ENCODE assay signal across 9 cellular contexts in the genomic region with DNA sequence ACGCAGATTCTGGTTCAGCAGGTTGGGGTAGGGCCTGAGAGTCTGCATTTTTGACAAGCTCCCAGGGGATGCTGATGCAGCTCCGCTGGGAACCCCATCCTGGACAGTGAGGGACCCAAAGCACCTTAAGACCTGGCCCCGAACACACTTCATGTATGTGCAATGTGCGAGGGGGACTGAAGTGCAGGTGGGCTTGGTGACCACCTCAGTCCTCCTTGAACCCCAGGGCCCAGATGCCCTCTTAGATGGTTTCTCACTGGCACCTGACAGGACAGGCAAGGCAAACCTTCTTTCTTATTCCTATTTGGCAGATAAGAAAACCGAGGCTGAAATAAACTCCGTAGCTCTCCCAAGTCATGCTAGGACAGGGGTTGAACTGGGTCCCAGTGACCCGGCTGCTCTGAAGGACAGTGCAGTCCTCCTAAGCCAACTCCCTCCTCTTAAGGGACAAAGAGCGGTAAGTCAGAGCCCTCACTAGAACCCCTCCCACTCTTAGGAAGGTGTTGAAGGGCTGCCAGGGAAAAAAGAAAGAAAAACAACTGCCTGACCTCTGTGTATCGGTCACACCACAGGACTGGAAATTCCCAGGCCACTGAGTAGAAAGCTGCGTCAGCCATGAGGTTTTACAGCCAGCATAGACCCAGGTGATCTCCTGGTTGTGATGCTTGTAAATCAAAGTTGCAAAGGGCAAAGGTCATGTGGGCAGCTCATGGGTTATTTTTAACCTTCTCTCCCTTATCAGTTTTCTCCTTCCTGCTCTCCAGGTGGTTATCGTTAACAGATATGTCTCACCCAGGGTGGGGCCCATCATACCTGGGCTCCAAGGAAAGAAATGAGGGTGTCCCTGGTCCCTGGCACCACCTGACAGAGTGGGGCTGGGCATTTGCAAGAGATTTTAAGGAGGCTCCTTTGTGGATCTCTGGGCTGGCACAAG.
DNase-seq lines count a peak whose midpoint lies in the region; ATAC-seq and TF ChIP-seq lines count a peak whose summit lies in the region.
"Had no signal": no experiment of that assay in that cellular context is flagged by ENCODE, and none has a peak within 500 bp of the region (broad histone marks: within the 10 kb centered on the region; RNA-seq: fewer than 3 reads in every experiment).

No MANE protein-coding gene starts in this region.

- peak; percentile 51 for DNase-seq in activated naive CD8-positive, alpha-beta T cell treated with anti-CD3 and anti-CD28 coated beads, Interleukin-2, amount 50 U/mL, for 24 hours
- DNase-seq in left lung, result peak in 1 of 2 donors; percentile 66
- no peak for DNase-seq in NCI-H526 treated with DMSO at 0.1 percent for 48 hours (lab: John Stamatoyannopoulos, UW)
- no peak for DNase-seq in activated CD4-positive, CD25-positive, alpha-beta regulatory T cell treated with anti-CD3 and anti-CD28 coated beads, Interleukin-2, amount 50 U/mL, for 72 hours
- no peak for DNase-seq in NCI-H128 (lab: John Stamatoyannopoulos, UW; ENCODE audit: unreplicated experiment)

- peak overlapping the region; percentile 60 for H3K27ac Mint-ChIP-seq in activated naive CD8-positive, alpha-beta T cell treated with anti-CD3 and anti-CD28 coated beads, Interleukin-2, amount 50 U/mL, for 24 hours

- H3K9me3 ChIP-seq in left lung, result no peaks in the 10 kb centered on the region

- H3K36me3 Mint-ChIP-seq in activated naive CD8-positive, alpha-beta T cell treated with anti-CD3 and anti-CD28 coated beads, Interleukin-2, amount 50 U/mL, for 24 hours (ENCODE audit: low read depth), result peaks cover 2% of the 10 kb centered on the region

- intact Hi-C loops in left lung (cut with DNase I), result no loop called here

- H3K4me1 Mint-ChIP-seq in activated naive CD8-positive, alpha-beta T cell treated with anti-CD3 and anti-CD28 coated beads, Interleukin-2, amount 50 U/mL, for 24 hours, result peaks cover 39% of the 10 kb centered on the region

- TF ChIP-seq CTCF in C4-2B (conservative IDR thresholded peaks at IDR 0.05) (no peak), left lung (IDR thresholded peaks at IDR 0.05) (no peak)

- ATAC-seq in GM19351 (IDR thresholded peaks at IDR 0.05; ENCODE audit: unreplicated experiment) (peak; percentile 88), HG03378 (IDR thresholded peaks at IDR 0.05; ENCODE audit: unreplicated experiment) (peak; percentile 96), left lung (peak; percentile 76)
- ATAC-seq in activated naive CD8-positive, alpha-beta T cell treated with anti-CD3 and anti-CD28 coated beads, Interleukin-2, amount 50 U/mL, for 24 hours, result peak; percentile 84

- H3K27me3 ChIP-seq in left lung, result no peaks in the 10 kb centered on the region

- no peaks in the 10 kb centered on the region for H3K9me3 Mint-ChIP-seq in activated naive CD8-positive, alpha-beta T cell treated with anti-CD3 and anti-CD28 coated beads, Interleukin-2, amount 50 U/mL, for 24 hours

- H3K36me3 ChIP-seq in left lung, result no peaks in the 10 kb centered on the region

- no peak overlapping the region for H3K4me3 ChIP-seq in left lung

- peaks cover 7 to 37% of the 10 kb centered on the region in 2 donors for H3K4me1 ChIP-seq in left lung

- H3K4me3 Mint-ChIP-seq in activated naive CD8-positive, alpha-beta T cell treated with anti-CD3 and anti-CD28 coated beads, Interleukin-2, amount 50 U/mL, for 24 hours, result no peak overlapping the region
- H3K4me3 Mint-ChIP-seq: nephron had no signal

- 0 out of 2 replicates have a peak overlapping the region, but pooled peaks have one; percentile 5 for H3K27ac ChIP-seq in C4-2B
- peak overlapping the region; percentile 7 to 48 for H3K27ac ChIP-seq in left lung

- H3K27me3 Mint-ChIP-seq in activated naive CD8-positive, alpha-beta T cell treated with anti-CD3 and anti-CD28 coated beads, Interleukin-2, amount 50 U/mL, for 24 hours, result no peaks in the 10 kb centered on the region
